Comparison of ENCODE assay signal across 21 cellular contexts in genomic region chr4:181278941-181279340, GRCh38.
DNase-seq lines count a peak whose midpoint lies in the region; ATAC-seq, FAIRE-seq and TF ChIP-seq lines count a peak whose summit lies in the region.
"Had no signal": no experiment of that assay in that cellular context is flagged by ENCODE, and none has a peak within 500 bp of the region (broad histone marks: within the 10 kb centered on the region; RNA-seq: fewer than 3 reads in every experiment).

No MANE protein-coding gene starts in this region.

- H4K20me1 ChIP-seq in H1 (replicated peaks in 1 of 2; ENCODE audit: control insufficient read depth in 1 of 2, insufficient read depth in 2 of 2, low read length in 2 of 2) = no peaks in the 10 kb centered on the region

- H2BK120ac ChIP-seq in H1 (replicated peaks; ENCODE audit: low read depth, low read length) = no peak overlapping the region

- H3K4me2 ChIP-seq in H1 (ENCODE audit: insufficient read depth in 1 of 2, low read depth in 2 of 2, low read length in 2 of 2) = no peak overlapping the region

- peaks cover 6% of the 10 kb centered on the region for H3K4me1 ChIP-seq in RWPE2 (ENCODE audit: insufficient read depth, poor library complexity, severe bottlenecking)
- no peaks in the 10 kb centered on the region for H3K4me1 ChIP-seq in H1 (replicated peaks in 1 of 4; ENCODE audit: control insufficient read depth in 3 of 4, insufficient read depth in 4 of 4, low read length in 3 of 4)
- peaks cover 9% of the 10 kb centered on the region for H3K4me1 ChIP-seq in iPS-20b (ENCODE audit: insufficient read depth, low read length)
- no peaks in the 10 kb centered on the region for H3K4me1 ChIP-seq in aorta (ENCODE audit: control insufficient read depth in 1 of 2, insufficient read depth in 2 of 2, low read length in 2 of 2)

- POLR2A ChIA-PET in H1 (lab: Charles Lee; ENCODE audit: partially characterized antibody) = interaction anchor here (0.6 kb wide), 1 partner anchor 1553 kb away, joined by 6 read pairs; no protein-coding TSS in a partner anchor
- POLR2A ChIA-PET in CD4-positive, alpha-beta T cell (lab: Charles Lee) = no interaction called here

- no peak overlapping the region for H3K27ac Mint-ChIP-seq in endothelial cell (ENCODE audit: unreplicated experiment)
- H3K27ac Mint-ChIP-seq in CD4-positive, alpha-beta T cell = no peak overlapping the region
- H3K27ac Mint-ChIP-seq: B cell; CD4-positive, alpha-beta memory T cell; HFFc6 had no signal

- H4K5ac ChIP-seq in H1 (ENCODE audit: insufficient read length, low read depth, low read length) = no peak overlapping the region

- H3K4me3 Mint-ChIP-seq in endothelial cell (ENCODE audit: unreplicated experiment) = no peak overlapping the region
- no peak overlapping the region for H3K4me3 Mint-ChIP-seq in CD4-positive, alpha-beta T cell
- H3K4me3 Mint-ChIP-seq: B cell; CD4-positive, alpha-beta memory T cell; HFFc6 had no signal

- H2AK5ac ChIP-seq in H1 (ENCODE audit: low read depth, low read length) = no peak overlapping the region

- H3K79me1 ChIP-seq in H1 (ENCODE audit: low read depth, low read length) = no peaks in the 10 kb centered on the region

- TF ChIP-seq EP300 in H1 (IDR thresholded peaks at IDR 0.05; ENCODE audit: borderline replicate concordance in 1 of 2, low read depth in 2 of 2, low read length in 2 of 2) = no peak

- H3K56ac ChIP-seq in H1 (replicated peaks; ENCODE audit: insufficient read length, low read depth, low read length) = no peak overlapping the region

- 43% methylated on average over 3 of the region's 3 CpGs; no CpG with 5 or more reads in 1 of the 2 experiments for WGBS in H1 (ENCODE audit: extremely low coverage in 1 of 2, insufficient coverage in 1 of 2, insufficient read length in 1 of 2, insufficient replicate concordance in 2 of 2, low coverage in 1 of 2, low lambda C conversion rate in 2 of 2, missing lambda C conversion rate in 1 of 2), 2 experiments
- WGBS in aorta, 2 donors = 44 to 46% methylated on average over 3 of the region's 3 CpGs

- no peak for FAIRE-seq in H1 (lab: Jason Lieb, UNC)
- FAIRE-seq: D721Med, G401.6, GM12891, HTR-8/SVneo had no signal

- H3K9ac ChIP-seq in H1 (replicated peaks in 1 of 4; ENCODE audit: extremely low read depth in 1 of 4, low read depth in 3 of 4, low read length in 3 of 4) (no peak overlapping the region), iPS-20b (ENCODE audit: low read depth, low read length) (no peak overlapping the region)

- no peak overlapping the region for H2BK5ac ChIP-seq in H1 (ENCODE audit: low read depth, low read length)

- H3K4me1 Mint-ChIP-seq in endothelial cell (ENCODE audit: unreplicated experiment) = peaks cover 2% of the 10 kb centered on the region
- no peaks in the 10 kb centered on the region for H3K4me1 Mint-ChIP-seq in CD4-positive, alpha-beta T cell (ENCODE audit: low read depth)
- H3K4me1 Mint-ChIP-seq: B cell; CD4-positive, alpha-beta memory T cell had no signal

- intact Hi-C loops in aorta (cut with DNase I) = no loop called here
- intact Hi-C loops in CD4-positive, alpha-beta T cell (cut with DNase I, micrococcal nuclease) = no loop called here

- H3K27me3 ChIP-seq in RWPE2 (ENCODE audit: insufficient read depth, poor library complexity, severe bottlenecking) (no peaks in the 10 kb centered on the region), H1 (replicated peaks in 1 of 4; ENCODE audit: control insufficient read depth in 3 of 4, extremely low read depth in 1 of 4, insufficient read depth in 3 of 4, low read length in 3 of 4) (no peaks in the 10 kb centered on the region), iPS-20b (ENCODE audit: insufficient read depth, low read length) (no peaks in the 10 kb centered on the region), aorta (ENCODE audit: control insufficient read depth in 1 of 2, insufficient read depth in 2 of 2, low read length in 1 of 2) (no peaks in the 10 kb centered on the region)
- no peaks in the 10 kb centered on the region for H3K27me3 ChIP-seq in CD4-positive, alpha-beta T cell (ENCODE audit: control insufficient read depth, insufficient read depth, low read length)

- H4K8ac ChIP-seq in H1 (ENCODE audit: extremely low read depth, insufficient read depth, low read length) = no peak overlapping the region

- H2AFZ ChIP-seq in H1 (ENCODE audit: low read length) = peak overlapping the region; percentile 34; the same call in 1 of the 2 replicates

- no peaks in the 10 kb centered on the region for H3K36me3 Mint-ChIP-seq in endothelial cell (ENCODE audit: low read depth, unreplicated experiment)
- no peaks in the 10 kb centered on the region for H3K36me3 Mint-ChIP-seq in CD4-positive, alpha-beta T cell (ENCODE audit: low read depth)
- H3K36me3 Mint-ChIP-seq: CD4-positive, alpha-beta memory T cell had no signal

- H3K4me3 ChIP-seq in RWPE2 (ENCODE audit: severe bottlenecking) (no peak overlapping the region), H1 (ENCODE audit: extremely low read depth in 1 of 4, insufficient read depth in 2 of 4, low read depth in 3 of 4, low read length in 4 of 4) (no peak overlapping the region), iPS-20b (ENCODE audit: low read length) (no peak overlapping the region), aorta (ENCODE audit: low read length in 2 of 2) (no peak overlapping the region)

- H3K36me3 ChIP-seq in RWPE2 (ENCODE audit: low read depth) = no peaks in the 10 kb centered on the region
- H3K36me3 ChIP-seq in H1 (ENCODE audit: control insufficient read depth in 2 of 4, insufficient read depth in 4 of 4, low read length in 3 of 4) = no peaks in the 10 kb centered on the region
- no peaks in the 10 kb centered on the region for H3K36me3 ChIP-seq in iPS-20b (ENCODE audit: insufficient read depth, low read depth, low read length)
- no peaks in the 10 kb centered on the region for H3K36me3 ChIP-seq in aorta (ENCODE audit: control insufficient read depth in 1 of 2, insufficient read depth in 2 of 2, low read length in 1 of 2)

- DNase-seq in HPDE6-E6E7 (ENCODE audit: extremely low spot score) (peak; percentile 46), RWPE2 (ENCODE audit: low spot score) (no peak), H1 (ENCODE audit: low read depth in 1 of 2, low spot score in 2 of 2) (no peak), endothelial cell (ENCODE audit: low spot score) (no peak), aorta (no peak), T-helper 1 cell (no peak)
- no peak for DNase-seq in CD4-positive, alpha-beta T cell
- DNase-seq: ACHN; C1 segment of cervical spinal cord; CD4-positive, alpha-beta memory T cell; DMS153; DMS79 treated with DMSO at 0.1 percent for 48 hours; EL; HCEC 1CT; HFFc6 had no signal

- H3K9me3 ChIP-seq in RWPE2 (ENCODE audit: severe bottlenecking) (no peaks in the 10 kb centered on the region), H1 (ENCODE audit: insufficient read depth in 2 of 2, low read depth in 1 of 2, low read length in 1 of 2) (no peaks in the 10 kb centered on the region), iPS-20b (ENCODE audit: insufficient read depth, low read depth, low read length) (no peaks in the 10 kb centered on the region), aorta (ENCODE audit: control insufficient read depth, low read length) (no peaks in the 10 kb centered on the region)
- no peaks in the 10 kb centered on the region for H3K9me3 ChIP-seq in CD4-positive, alpha-beta T cell (ENCODE audit: control insufficient read depth, low read length)

- CTCF ChIA-PET in H1 (lab: Charles Lee; ENCODE audit: partially characterized antibody) = interaction anchor here (0.6 to 1.4 kb wide), 4 partner anchors 13 to 319 kb away, joined by 3 to 4 read pairs (median 4); no protein-coding TSS in a partner anchor
- CTCF ChIA-PET in CD4-positive, alpha-beta T cell (lab: Charles Lee) = no interaction called here

- H2BK12ac ChIP-seq in H1 (ENCODE audit: low read depth, low read length) = no peak overlapping the region

- H3K23ac ChIP-seq in H1 (ENCODE audit: insufficient read length) = no peak overlapping the region

- H3K79me2 ChIP-seq in H1 (ENCODE audit: control insufficient read depth in 1 of 2, insufficient read depth in 2 of 2, low read length in 2 of 2) = no peaks in the 10 kb centered on the region

- H3K4ac ChIP-seq in H1 (replicated peaks; ENCODE audit: insufficient read length, low read depth, low read length) = no peak overlapping the region

- ATAC-seq in RWPE2 (ENCODE audit: low read depth) (peak; percentile 89), aorta (ENCODE audit: low FRiP score) (no peak)
- ATAC-seq in CD4-positive, alpha-beta T cell (ENCODE audit: poor library complexity) = no peak

- H3K27me3 Mint-ChIP-seq in endothelial cell (ENCODE audit: unreplicated experiment) = peaks cover 1% of the 10 kb centered on the region
- no peaks in the 10 kb centered on the region for H3K27me3 Mint-ChIP-seq in CD4-positive, alpha-beta T cell
- H3K27me3 Mint-ChIP-seq: B cell; CD4-positive, alpha-beta memory T cell had no signal

- H2BK20ac ChIP-seq in H1 (ENCODE audit: low read length) = no peak overlapping the region

- H3K14ac ChIP-seq in H1 (ENCODE audit: insufficient read length) = no peak overlapping the region

- no peak overlapping the region for H4K91ac ChIP-seq in H1 (replicated peaks; ENCODE audit: insufficient read length, low read length)

- TF ChIP-seq CTCF in RWPE2 (IDR thresholded peaks at IDR 0.05; ENCODE audit: poor library complexity, severe bottlenecking) (no peak), H1 (IDR thresholded peaks at IDR 0.05; ENCODE audit: control extremely low read depth in 1 of 3, insufficient read depth in 1 of 3, low read depth in 1 of 3, low read length in 3 of 3) (no peak), endothelial cell (IDR thresholded peaks at IDR 0.05; ENCODE audit: unreplicated experiment) (no peak)
- no peak for TF ChIP-seq CTCF in CD4-positive, alpha-beta T cell (IDR thresholded peaks at IDR 0.05)

- no peak overlapping the region for H2BK15ac ChIP-seq in H1 (ENCODE audit: low read length)

- no peak overlapping the region for H3K18ac ChIP-seq in H1 (ENCODE audit: extremely low read depth, low read length)

- no peaks in the 10 kb centered on the region for H3K23me2 ChIP-seq in H1 (ENCODE audit: low read depth, low read length)

- TF ChIP-seq POLR2A in H1 (IDR thresholded peaks at IDR 0.05; ENCODE audit: control extremely low read depth in 1 of 2, low read depth in 2 of 2, low read length in 2 of 2) = no peak

- no peaks in the 10 kb centered on the region for H3K9me3 Mint-ChIP-seq in endothelial cell (ENCODE audit: unreplicated experiment)
- peaks cover 2% of the 10 kb centered on the region for H3K9me3 Mint-ChIP-seq in CD4-positive, alpha-beta T cell

- TF ChIP-seq RAD21 in H1 (IDR thresholded peaks at IDR 0.05 in 1 of 2, conservative IDR thresholded peaks at IDR 0.05 in 1 of 2; ENCODE audit: low read depth in 2 of 2, low read length in 2 of 2) = no peak

- no peak overlapping the region for H3K27ac ChIP-seq in RWPE2 (ENCODE audit: poor library complexity, severe bottlenecking)
- H3K27ac ChIP-seq in H1 (ENCODE audit: low read depth, low read length) = no peak overlapping the region
- peak overlapping the region; percentile 15 for H3K27ac ChIP-seq in iPS-20b (ENCODE audit: low read length)
- H3K27ac ChIP-seq in aorta (ENCODE audit: low read depth in 1 of 2, low read length in 2 of 2) = no peak overlapping the region
- H3K27ac ChIP-seq in CD4-positive, alpha-beta T cell (ENCODE audit: low read depth, low read length) = no peak overlapping the region

TF ChIP-seq in H1, 55 proteins besides CTCF, POLR2A, EP300 and RAD21 (continues in another document):
- no peak for TF ChIP-seq CBX5 (IDR thresholded peaks at IDR 0.05; ENCODE audit: low read depth, low read length)
- TF ChIP-seq RFX5 (IDR thresholded peaks at IDR 0.05; ENCODE audit: borderline replicate concordance, low read depth, low read length) = no peak
